Comparison of ENCODE assay signal across 8 cellular contexts in genomic region chr20:57392130-57392445, GRCh38. TPM values are rescaled to one million over a fixed set of nuclear protein-coding genes. Genes with fewer than 3 reads are reported as not detected.
DNase-seq lines count a peak whose midpoint lies in the region; ATAC-seq and TF ChIP-seq lines count a peak whose summit lies in the region.

No MANE protein-coding gene starts in this region.

- no peaks in the 10 kb centered on the region for H3K27me3 Mint-ChIP-seq in activated naive CD4-positive, alpha-beta T cell treated with anti-CD3 and anti-CD28 coated beads, Interleukin-2, amount 10 ng/mL, durations not matched to agents 7 days and 5 days
- no peaks in the 10 kb centered on the region for H3K27me3 Mint-ChIP-seq in activated naive CD8-positive, alpha-beta T cell treated with anti-CD3 and anti-CD28 coated beads, Interleukin-2, amount 10 ng/mL, durations not matched to agents 7 days and 5 days
- H3K27me3 Mint-ChIP-seq in type B pancreatic cell = no peaks in the 10 kb centered on the region

- peaks cover 49% of the 10 kb centered on the region for H3K36me3 Mint-ChIP-seq in activated naive CD4-positive, alpha-beta T cell treated with anti-CD3 and anti-CD28 coated beads, Interleukin-2, amount 10 ng/mL, durations not matched to agents 7 days and 5 days
- H3K36me3 Mint-ChIP-seq in activated naive CD8-positive, alpha-beta T cell treated with anti-CD3 and anti-CD28 coated beads, Interleukin-2, amount 10 ng/mL, durations not matched to agents 7 days and 5 days = peaks cover 32% of the 10 kb centered on the region
- H3K36me3 Mint-ChIP-seq in type B pancreatic cell = peaks cover 4% of the 10 kb centered on the region

- H3K4me1 Mint-ChIP-seq in activated naive CD4-positive, alpha-beta T cell treated with anti-CD3 and anti-CD28 coated beads, Interleukin-2, amount 10 ng/mL, durations not matched to agents 7 days and 5 days = peaks cover 62% of the 10 kb centered on the region
- H3K4me1 Mint-ChIP-seq in activated naive CD8-positive, alpha-beta T cell treated with anti-CD3 and anti-CD28 coated beads, Interleukin-2, amount 10 ng/mL, durations not matched to agents 7 days and 5 days = peaks cover 29% of the 10 kb centered on the region
- H3K4me1 Mint-ChIP-seq in type B pancreatic cell (ENCODE audit: unreplicated experiment) = peaks cover 24% of the 10 kb centered on the region

- ATAC-seq in activated naive CD8-positive, alpha-beta T cell treated with anti-CD3 and anti-CD28 coated beads, Interleukin-2, amount 10 ng/mL, durations not matched to agents 7 days and 5 days (ENCODE audit: low read depth) = no peak
- ATAC-seq in HG02938 (IDR thresholded peaks at IDR 0.05; ENCODE audit: unreplicated experiment) (no peak), GM21528 (IDR thresholded peaks at IDR 0.05; ENCODE audit: low FRiP score, unreplicated experiment) (no peak)

- POLR2A ChIA-PET in activated naive CD8-positive, alpha-beta T cell treated with anti-CD3 and anti-CD28 coated beads, Interleukin-2, amount 10 ng/mL, durations not matched to agents 7 days and 5 days (lab: Charles Lee) = interaction anchor here (0.8 to 5.3 kb wide), 10 partner anchors 8 to 242 kb away, joined by 3 to 78 read pairs (median 6); partner anchors contain the start of gene ZBP1

- peak overlapping the region in 1 of 2 donors; percentile 52 for H3K9ac ChIP-seq in liver (ENCODE audit: low read depth in 1 of 2, low read length in 2 of 2)

- peak overlapping the region in 1 of 2 donors; percentile 48 for H3K27ac ChIP-seq in liver (ENCODE audit: low read depth in 1 of 2, low read length in 2 of 2)

- no peaks in the 10 kb centered on the region for H3K27me3 ChIP-seq in liver (ENCODE audit: control insufficient read depth in 4 of 4, insufficient read depth in 4 of 4, low read length in 3 of 4)

- 39% methylated on average over 11 of the region's 11 CpGs for WGBS in liver

- TF ChIP-seq CTCF in liver (IDR thresholded peaks at IDR 0.05; ENCODE audit: low read depth, low read length, missing input control) (no peak), type B pancreatic cell (conservative IDR thresholded peaks at IDR 0.05) (no peak)

- DNase-seq in activated naive CD4-positive, alpha-beta T cell treated with anti-CD3 and anti-CD28 coated beads, Interleukin-2, amount 10 ng/mL, durations not matched to agents 7 days and 5 days = no peak
- no peak for DNase-seq in activated naive CD4-positive, alpha-beta T cell treated with Interleukin-2 at 50 U/mL for 16 hours
- DNase-seq in activated naive CD8-positive, alpha-beta T cell treated with anti-CD3 and anti-CD28 coated beads, Interleukin-2, amount 10 ng/mL, durations not matched to agents 7 days and 5 days = no peak
- no peak for DNase-seq in type B pancreatic cell (ENCODE audit: extremely low spot score, unreplicated experiment)
- DNase-seq in OCI-M2 (lab: John Stamatoyannopoulos, UW; ENCODE audit: unreplicated experiment) = no peak

- H3K27ac Mint-ChIP-seq in activated naive CD4-positive, alpha-beta T cell treated with anti-CD3 and anti-CD28 coated beads, Interleukin-2, amount 10 ng/mL, durations not matched to agents 7 days and 5 days = peak overlapping the region; percentile 95
- H3K27ac Mint-ChIP-seq in activated naive CD8-positive, alpha-beta T cell treated with anti-CD3 and anti-CD28 coated beads, Interleukin-2, amount 10 ng/mL, durations not matched to agents 7 days and 5 days = peak overlapping the region; percentile 87
- H3K27ac Mint-ChIP-seq in type B pancreatic cell = peak overlapping the region; percentile 56

- H3K9me3 ChIP-seq in liver (ENCODE audit: control insufficient read depth in 4 of 4, low read length in 3 of 4) = no peaks in the 10 kb centered on the region

- CTCF ChIA-PET in activated naive CD4-positive, alpha-beta T cell treated with anti-CD3 and anti-CD28 coated beads, Interleukin-2, amount 10 ng/mL, durations not matched to agents 7 days and 5 days (lab: Charles Lee) = interaction anchor here (0.7 to 1.9 kb wide), 6 partner anchors 10 to 107 kb away, joined by 3 to 4 read pairs (median 4); no protein-coding TSS in a partner anchor

- H3K4me3 Mint-ChIP-seq in activated naive CD4-positive, alpha-beta T cell treated with anti-CD3 and anti-CD28 coated beads, Interleukin-2, amount 10 ng/mL, durations not matched to agents 7 days and 5 days = peak overlapping the region; percentile 97
- peak overlapping the region; percentile 89 for H3K4me3 Mint-ChIP-seq in activated naive CD8-positive, alpha-beta T cell treated with anti-CD3 and anti-CD28 coated beads, Interleukin-2, amount 10 ng/mL, durations not matched to agents 7 days and 5 days
- H3K4me3 Mint-ChIP-seq in type B pancreatic cell = peak overlapping the region; percentile 89

- H3K9me3 Mint-ChIP-seq in activated naive CD4-positive, alpha-beta T cell treated with anti-CD3 and anti-CD28 coated beads, Interleukin-2, amount 10 ng/mL, durations not matched to agents 7 days and 5 days = no peaks in the 10 kb centered on the region
- H3K9me3 Mint-ChIP-seq in activated naive CD8-positive, alpha-beta T cell treated with anti-CD3 and anti-CD28 coated beads, Interleukin-2, amount 10 ng/mL, durations not matched to agents 7 days and 5 days = no peaks in the 10 kb centered on the region
- H3K9me3 Mint-ChIP-seq in type B pancreatic cell = no peaks in the 10 kb centered on the region

- peaks cover 5 to 11% (median 6%) of the 10 kb centered on the region in 4 donors for H3K36me3 ChIP-seq in liver (ENCODE audit: control insufficient read depth in 4 of 4, insufficient read depth in 3 of 4, low read depth in 1 of 4, low read length in 3 of 4)

- H3K4me1 ChIP-seq in liver (ENCODE audit: control insufficient read depth in 4 of 4, insufficient read depth in 4 of 4, low read length in 3 of 4) = peaks cover 5 to 23% (median 15%) of the 10 kb centered on the region in 4 donors

- peak overlapping the region; percentile 24 to 86 (median 42) for H3K4me3 ChIP-seq in liver (ENCODE audit: low read depth in 1 of 3, low read length in 3 of 3)

- TF ChIP-seq RAD21 in liver (IDR thresholded peaks at IDR 0.05) = no peak

TF ChIP-seq in liver, 16 proteins besides CTCF, POLR2A, EP300 and RAD21:
- TF ChIP-seq ZBTB33 (IDR thresholded peaks at IDR 0.05) (no peak), EGR1 (IDR thresholded peaks at IDR 0.05; ENCODE audit: low read depth in 2 of 2) (no peak), SP1 (IDR thresholded peaks at IDR 0.05) (no peak)

RNA-seq across cellular contexts. Expression of gene RBM38, which starts 0.9 kb away (rescaled TPM):
- 10 to 100 TPM; 60.9 to 62.8 TPM for total RNA-seq in activated naive CD8-positive, alpha-beta T cell treated with anti-CD3 and anti-CD28 coated beads, Interleukin-2, amount 10 ng/mL, durations not matched to agents 7 days and 5 days
- total RNA-seq in liver (100 to 1,000 TPM in 1 of 2 donors, 1 to 10 TPM in 1; 4.4 to 258 TPM), type B pancreatic cell (ENCODE audit: low replicate concordance) (15.2 and 26.5 TPM in 2 replicates)
- 1 to 10 TPM; 1.4 to 7.7 TPM for polyA plus RNA-seq in liver

RNA-seq across cellular contexts. Expression of gene RAE1, which starts 41.0 kb away (rescaled TPM):
- total RNA-seq in activated naive CD8-positive, alpha-beta T cell treated with anti-CD3 and anti-CD28 coated beads, Interleukin-2, amount 10 ng/mL, durations not matched to agents 7 days and 5 days = 10 to 100 TPM; 31.8 to 34.4 TPM
- total RNA-seq in liver = 10 to 100 TPM; 15.1 to 15.5 TPM
- 10 to 100 TPM in 1 of 2 donors, 1 to 10 TPM in 1; 10.0 to 12.0 TPM for polyA plus RNA-seq in liver
- 38.2 and 46.5 TPM in 2 replicates for total RNA-seq in type B pancreatic cell (ENCODE audit: low replicate concordance)
